Comparison of ENCODE assay signal across 9 cellular contexts in genomic region chr1:206204159-206204511, GRCh38. TPM values are rescaled to one million over a fixed set of nuclear protein-coding genes. Genes with fewer than 3 reads are reported as not detected.
A peak's percentile ranks its signal among the peaks of the same experiment; 100 is the strongest.
DNase-seq lines count a peak whose midpoint lies in the region; ATAC-seq and TF ChIP-seq lines count a peak whose summit lies in the region.
"Not testable (repeated sequence)": the region's sequence is repeated elsewhere in the genome, so short reads cannot be mapped to it uniquely, and the experiment has no call there.
"Had no signal": no experiment of that assay in that cellular context is flagged by ENCODE, and none has a peak within 500 bp of the region (broad histone marks: within the 10 kb centered on the region; RNA-seq: fewer than 3 reads in every experiment).

No MANE protein-coding gene starts in this region.

- H4K20me1 ChIP-seq in hepatocyte (ENCODE audit: insufficient read depth, poor library complexity, severe bottlenecking); neural cell (ENCODE audit: insufficient read depth): not testable (repeated sequence)

- TF ChIP-seq EP300 in neural cell (conservative IDR thresholded peaks at IDR 0.05; ENCODE audit: poor library complexity, severe bottlenecking): not testable (repeated sequence)

- WGBS in hepatocyte (ENCODE audit: low lambda C conversion rate, missing lambda C conversion rate): no CpG with 5 or more reads among the region's 25 CpGs

- CTCF ChIA-PET in HEK293 (lab: Yijun Ruan, JAX): not testable (repeated sequence)

- H3K9ac ChIP-seq in neural cell (ENCODE audit: low read length): not testable (repeated sequence)

- H3K36me3 Mint-ChIP-seq in T-helper 17 cell (ENCODE audit: low read depth); activated naive CD4-positive, alpha-beta T cell treated with anti-CD3 and anti-CD28 coated beads, Interleukin-2, amount 50 U/mL, for 24 hours; effector memory CD8-positive, alpha-beta T cell (ENCODE audit: insufficient read depth); stimulated activated memory B cell treated with anti-CD40 and anti-IgM and Interleukin-4, amounts not matched to agents 10 μg/mL and 1 μg/mL and 100 μg/mL, for 72 hours: not testable (repeated sequence)

- TF ChIP-seq RAD21 in neural cell (conservative IDR thresholded peaks at IDR 0.05): not testable (repeated sequence)

- H3K4me3 ChIP-seq in AG09309 (ENCODE audit: control insufficient read depth, low read depth, low read length): peak overlapping the region; percentile 48
- H3K4me3 ChIP-seq in HEK293 (ENCODE audit: low read depth, low read length): peak overlapping the region; percentile 45
- not testable (repeated sequence) for H3K4me3 ChIP-seq in hepatocyte
- H3K4me3 ChIP-seq in neural cell (ENCODE audit: low read length): peak overlapping the region; percentile 52

- not testable (repeated sequence) for H3K9me3 ChIP-seq in HEK293 (ENCODE audit: control insufficient read depth, insufficient read depth, low read depth, low read length); T-helper 17 cell (ENCODE audit: control insufficient read depth, low read length, poor library complexity, severe bottlenecking); hepatocyte (ENCODE audit: low read depth); neural cell (ENCODE audit: low read length)

- POLR2A ChIA-PET in HEK293 (lab: Yijun Ruan, JAX): not testable (repeated sequence)

- not testable (repeated sequence) for H3K27me3 ChIP-seq in hepatocyte; neural cell (ENCODE audit: insufficient read depth, low read depth, low read length)

- peak overlapping the region; percentile 69 for H3K4me2 ChIP-seq in hepatocyte
- not testable (repeated sequence) for H3K4me2 ChIP-seq in neural cell (ENCODE audit: low read length)

- ATAC-seq in T-helper 17 cell; effector memory CD8-positive, alpha-beta T cell (replicated peaks); stimulated activated memory B cell treated with anti-CD40 and anti-IgM and Interleukin-4, amounts not matched to agents 10 μg/mL and 1 μg/mL and 100 μg/mL, for 72 hours: not testable (repeated sequence)

- TF ChIP-seq CTCF in AG09309 (IDR thresholded peaks at IDR 0.05; ENCODE audit: control insufficient read depth, insufficient read depth, low read depth, low read length, missing control alignments); HEK293 (tag by site-specific recombination; IDR thresholded peaks at IDR 0.05); hepatocyte (IDR thresholded peaks at IDR 0.05; ENCODE audit: poor library complexity); neural cell (IDR thresholded peaks at IDR 0.05; ENCODE audit: poor library complexity, severe bottlenecking): not testable (repeated sequence)

- not testable (repeated sequence) for H3K9me2 ChIP-seq in hepatocyte (replicated peaks; ENCODE audit: insufficient read depth); neural cell (ENCODE audit: insufficient read depth, low read length)

- not testable (repeated sequence) for H3F3A ChIP-seq in neural cell (ENCODE audit: insufficient read depth, low read length, poor library complexity, severe bottlenecking)

- H3K4me3 Mint-ChIP-seq in T-helper 17 cell: peak overlapping the region; percentile 72
- peak overlapping the region; percentile 59 for H3K4me3 Mint-ChIP-seq in activated naive CD4-positive, alpha-beta T cell treated with anti-CD3 and anti-CD28 coated beads, Interleukin-2, amount 50 U/mL, for 24 hours
- H3K4me3 Mint-ChIP-seq in effector memory CD8-positive, alpha-beta T cell: peak overlapping the region; percentile 46 to 67
- peak overlapping the region; percentile 82 for H3K4me3 Mint-ChIP-seq in stimulated activated memory B cell treated with anti-CD40 and anti-IgM and Interleukin-4, amounts not matched to agents 10 μg/mL and 1 μg/mL and 100 μg/mL, for 72 hours

- not testable (repeated sequence) for H3K27ac Mint-ChIP-seq in T-helper 17 cell; activated naive CD4-positive, alpha-beta T cell treated with anti-CD3 and anti-CD28 coated beads, Interleukin-2, amount 50 U/mL, for 24 hours; effector memory CD8-positive, alpha-beta T cell; stimulated activated memory B cell treated with anti-CD40 and anti-IgM and Interleukin-4, amounts not matched to agents 10 μg/mL and 1 μg/mL and 100 μg/mL, for 72 hours

- H3K79me2 ChIP-seq in hepatocyte; neural cell (replicated peaks; ENCODE audit: insufficient read depth, low read length): not testable (repeated sequence)

- not testable (repeated sequence) for H2AFZ ChIP-seq in hepatocyte; neural cell (ENCODE audit: low read depth, low read length)

- not testable (repeated sequence) for H3K4me1 ChIP-seq in HEK293 (ENCODE audit: control insufficient read depth, insufficient read depth, low read length); hepatocyte (ENCODE audit: insufficient read depth)

- H3K36me3 ChIP-seq in HEK293 (ENCODE audit: control insufficient read depth in 2 of 2, insufficient read depth in 1 of 2, low read length in 2 of 2); hepatocyte (replicated peaks; ENCODE audit: insufficient read depth, low read depth); neural cell (ENCODE audit: insufficient read depth, low read length): not testable (repeated sequence)

- not testable (repeated sequence) for H3K4me1 Mint-ChIP-seq in T-helper 17 cell; activated naive CD4-positive, alpha-beta T cell treated with anti-CD3 and anti-CD28 coated beads, Interleukin-2, amount 50 U/mL, for 24 hours; effector memory CD8-positive, alpha-beta T cell (ENCODE audit: low read depth in 2 of 2); stimulated activated memory B cell treated with anti-CD40 and anti-IgM and Interleukin-4, amounts not matched to agents 10 μg/mL and 1 μg/mL and 100 μg/mL, for 72 hours

- not testable (repeated sequence) for H3K27me3 Mint-ChIP-seq in T-helper 17 cell; activated naive CD4-positive, alpha-beta T cell treated with anti-CD3 and anti-CD28 coated beads, Interleukin-2, amount 50 U/mL, for 24 hours; effector memory CD8-positive, alpha-beta T cell; stimulated activated memory B cell treated with anti-CD40 and anti-IgM and Interleukin-4, amounts not matched to agents 10 μg/mL and 1 μg/mL and 100 μg/mL, for 72 hours

- DNase-seq in AG09309 (ENCODE audit: low read depth); T-helper 17 cell; effector memory CD8-positive, alpha-beta T cell; hepatocyte (ENCODE audit: low spot score): not testable (repeated sequence)

- not testable (repeated sequence) for H3K9me3 Mint-ChIP-seq in activated naive CD4-positive, alpha-beta T cell treated with anti-CD3 and anti-CD28 coated beads, Interleukin-2, amount 50 U/mL, for 24 hours; effector memory CD8-positive, alpha-beta T cell; stimulated activated memory B cell treated with anti-CD40 and anti-IgM and Interleukin-4, amounts not matched to agents 10 μg/mL and 1 μg/mL and 100 μg/mL, for 72 hours

- H3K27ac ChIP-seq in HEK293 (ENCODE audit: extremely low read depth, low read depth, low read length); hepatocyte; neural cell (ENCODE audit: low read length): not testable (repeated sequence)

RNA-seq across cellular contexts. Expression of gene SRGAP2, which starts 0.8 kb away (rescaled TPM):
- 10 to 100 TPM; 33.5 to 35.1 TPM for total RNA-seq in T-helper 17 cell
- total RNA-seq in hepatocyte: 22.4 and 23.7 TPM in 2 replicates
- polyA plus RNA-seq in hepatocyte: 16.3 and 28.1 TPM in 2 replicates
- 18.5 and 31.2 TPM in 2 replicates for polyA plus RNA-seq in neural cell
- polyA minus RNA-seq in neural cell: 80.6 and 104 TPM in 2 replicates

RNA-seq across cellular contexts. Expression of gene FAM72A, which starts 1.5 kb away (rescaled TPM):
- total RNA-seq in T-helper 17 cell (1 to 10 TPM in 1 of 2 donors, not detected in 1; 1.5 TPM), hepatocyte (0.83 and 0.92 TPM in 2 replicates)
- polyA plus RNA-seq in hepatocyte (1.8 and 4.2 TPM in 2 replicates), neural cell (2.2 and 4.1 TPM in 2 replicates)
- 0.24 and 1.0 TPM in 2 replicates for polyA minus RNA-seq in neural cell
- total RNA-seq: thyroid gland had no signal
